Comparison of ENCODE assay signal across 15 cellular contexts in the genomic region with DNA sequence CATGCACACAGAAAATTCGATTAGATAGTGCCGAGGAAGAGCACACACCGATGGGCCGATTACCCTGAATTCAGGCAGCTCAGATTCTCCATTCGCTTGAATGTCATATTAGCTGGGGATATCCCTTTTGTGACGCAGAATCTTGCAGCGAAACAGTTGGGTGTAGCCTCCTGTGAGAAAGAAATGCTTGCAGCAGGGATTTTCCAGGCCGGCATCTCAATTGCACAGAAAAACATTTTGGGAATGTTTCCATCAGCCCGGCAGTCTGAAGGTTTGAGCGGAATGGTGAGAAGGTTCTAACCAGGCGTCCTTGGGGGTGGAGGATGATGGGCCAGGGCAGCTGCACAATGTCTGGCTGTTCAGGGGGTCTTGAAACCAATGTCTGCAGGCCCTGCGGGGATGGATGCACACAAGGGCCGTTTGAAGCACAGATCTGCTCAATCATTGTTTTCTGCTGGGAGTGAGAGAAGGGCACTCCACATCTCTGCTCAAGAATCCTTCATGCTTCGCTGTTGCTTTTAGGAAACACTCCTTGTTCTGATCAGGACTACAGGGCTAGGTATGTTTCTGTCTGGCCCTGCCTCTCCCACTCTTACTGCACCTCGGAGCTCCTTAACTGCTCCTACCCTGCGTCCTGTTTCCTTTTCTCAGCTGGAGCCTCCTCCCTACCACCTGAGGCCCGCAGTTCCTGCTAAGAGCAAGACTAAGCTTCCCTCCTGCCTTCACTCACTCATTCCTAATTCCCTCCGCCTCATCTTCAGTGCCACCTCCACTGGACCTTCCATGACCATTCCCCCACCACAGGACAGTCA.
DNase-seq lines count a peak whose midpoint lies in the region; ATAC-seq, FAIRE-seq and TF ChIP-seq lines count a peak whose summit lies in the region.
"Had no signal": no experiment of that assay in that cellular context is flagged by ENCODE, and none has a peak within 500 bp of the region (broad histone marks: within the 10 kb centered on the region; RNA-seq: fewer than 3 reads in every experiment).

No MANE protein-coding gene starts in this region.

- peaks cover 30% of the 10 kb centered on the region for H3K4me1 Mint-ChIP-seq in activated T-helper 17 cell treated with anti-CD3 and anti-CD28 coated beads, Interleukin-2, amount 50 U/mL, for 72 hours

- H3K9ac ChIP-seq in keratinocyte (ENCODE audit: control insufficient read depth, extremely low read depth, insufficient read depth, low read length) = peak overlapping the region; percentile 38

- no peaks in the 10 kb centered on the region for H3K27me3 Mint-ChIP-seq in activated T-helper 17 cell treated with anti-CD3 and anti-CD28 coated beads, Interleukin-2, amount 50 U/mL, for 72 hours
- H3K27me3 Mint-ChIP-seq: activated naive CD4-positive, alpha-beta T cell treated with anti-CD3 and anti-CD28 coated beads, Interleukin-2, amount 50 U/mL, for 24 hours; stimulated activated memory B cell treated with anti-CD40 and anti-IgM and Interleukin-4, amounts not matched to agents 10 μg/mL and 1 μg/mL and 100 μg/mL, for 72 hours had no signal

- peak overlapping the region; percentile 68 for H3K27ac ChIP-seq in keratinocyte (ENCODE audit: control insufficient read depth, insufficient read depth, low read length)
- no peak overlapping the region for H3K27ac ChIP-seq in adrenal gland
- H3K27ac ChIP-seq: pancreas had no signal

- no peaks in the 10 kb centered on the region for H3K9me1 ChIP-seq in keratinocyte (ENCODE audit: control insufficient read depth, extremely low read depth, insufficient read depth, low read length)

- intact Hi-C loops in adrenal gland (cut with DNase I) = loop anchor here in 1 of 2 donors (10.0 kb wide), 1 partner anchor 56 kb away; no protein-coding TSS in a partner anchor

- peak; percentile 39 for DNase-seq in ELF-1 (ENCODE audit: low read depth, low spot score)
- DNase-seq in keratinocyte (ENCODE audit: low read depth, low spot score) = no peak
- peak; percentile 68 for DNase-seq in retina
- no peak for DNase-seq in adrenal gland
- DNase-seq: GF-D8, HFFc6, NCI-H1105 treated with DMSO at 0.1 percent for 48 hours had no signal

- ATAC-seq in activated T-helper 17 cell treated with anti-CD3 and anti-CD28 coated beads, Interleukin-2, amount 50 U/mL, for 72 hours (replicated peaks) = no peak
- ATAC-seq in GM19324 (IDR thresholded peaks at IDR 0.05; ENCODE audit: low FRiP score, unreplicated experiment) = no peak
- no peak for ATAC-seq in HG03521 (IDR thresholded peaks at IDR 0.05; ENCODE audit: unreplicated experiment)
- ATAC-seq in GM21367 (IDR thresholded peaks at IDR 0.05; ENCODE audit: unreplicated experiment) = no peak
- ATAC-seq: left lobe of liver; stimulated activated memory B cell treated with anti-CD40 and anti-IgM and Interleukin-4, amounts not matched to agents 10 μg/mL and 1 μg/mL and 100 μg/mL, for 72 hours had no signal

- H3K4me3 ChIP-seq in keratinocyte (ENCODE audit: control insufficient read depth in 2 of 3, extremely low read depth in 1 of 3, insufficient read depth in 2 of 3, low read depth in 1 of 3, low read length in 3 of 3) (no peak overlapping the region), adrenal gland (no peak overlapping the region)
- H3K4me3 ChIP-seq: pancreas had no signal

- H3K79me2 ChIP-seq in keratinocyte (ENCODE audit: control insufficient read depth, insufficient read depth, low read length) = peaks cover 97% of the 10 kb centered on the region

- peaks cover 3 to 16% of the 10 kb centered on the region in 2 experiments for H3K36me3 ChIP-seq in keratinocyte (ENCODE audit: control insufficient read depth in 2 of 2, extremely low read depth in 1 of 2, insufficient read depth in 2 of 2, low read length in 2 of 2)
- no peaks in the 10 kb centered on the region for H3K36me3 ChIP-seq in adrenal gland (replicated peaks in 1 of 2)
- H3K36me3 ChIP-seq: pancreas had no signal

- 74 to 89% (median 83%) methylated on average over 18 of the region's 18 CpGs for WGBS in adrenal gland, 4 donors

- H3K4me2 ChIP-seq in keratinocyte (ENCODE audit: control insufficient read depth, extremely low read depth, insufficient read depth, low read depth, low read length) = peak overlapping the region; percentile 53

- no peaks in the 10 kb centered on the region for H3K9me3 Mint-ChIP-seq in activated T-helper 17 cell treated with anti-CD3 and anti-CD28 coated beads, Interleukin-2, amount 50 U/mL, for 72 hours
- H3K9me3 Mint-ChIP-seq: activated naive CD4-positive, alpha-beta T cell treated with anti-CD3 and anti-CD28 coated beads, Interleukin-2, amount 50 U/mL, for 24 hours; HFFc6; stimulated activated memory B cell treated with anti-CD40 and anti-IgM and Interleukin-4, amounts not matched to agents 10 μg/mL and 1 μg/mL and 100 μg/mL, for 72 hours had no signal

- no peak for TF ChIP-seq CTCF in keratinocyte (optimal IDR thresholded peaks at IDR 0.05 in 1 of 3, IDR thresholded peaks at IDR 0.05 in 1 of 3, conservative IDR thresholded peaks at IDR 0.05 in 1 of 3; ENCODE audit: extremely low read depth in 1 of 3, insufficient read depth in 2 of 3, low read length in 3 of 3)
- no peak for TF ChIP-seq CTCF in adrenal gland (IDR thresholded peaks at IDR 0.05)

- H3K36me3 Mint-ChIP-seq in activated T-helper 17 cell treated with anti-CD3 and anti-CD28 coated beads, Interleukin-2, amount 50 U/mL, for 72 hours (ENCODE audit: low read depth) = no peaks in the 10 kb centered on the region

- TF ChIP-seq POLR2A in adrenal gland (IDR thresholded peaks at IDR 0.05) = no peak

- H3K9me3 ChIP-seq in keratinocyte (ENCODE audit: control insufficient read depth, low read depth, low read length) (no peaks in the 10 kb centered on the region), adrenal gland (replicated peaks in 1 of 3) (no peaks in the 10 kb centered on the region)
- H3K9me3 ChIP-seq: pancreas had no signal

- H3K27me3 ChIP-seq in keratinocyte (ENCODE audit: control insufficient read depth, extremely low read depth, insufficient read depth, low read length) = no peaks in the 10 kb centered on the region
- H3K27me3 ChIP-seq in adrenal gland = no peaks in the 10 kb centered on the region
- H3K27me3 ChIP-seq: pancreas had no signal

- dilution Hi-C loops in keratinocyte (cut with MboI; ENCODE audit: extremely low pct_ligation_motif_present, low sequenced_read_pairs) = no loop called here

- H3K4me1 ChIP-seq in keratinocyte (ENCODE audit: control insufficient read depth, extremely low read depth, insufficient read depth, low read length) (peaks cover 16% of the 10 kb centered on the region), adrenal gland (replicated peaks in 1 of 2) (peaks cover 18 to 29% of the 10 kb centered on the region in 2 donors)

- H3K4me3 Mint-ChIP-seq in activated T-helper 17 cell treated with anti-CD3 and anti-CD28 coated beads, Interleukin-2, amount 50 U/mL, for 72 hours = no peak overlapping the region
- H3K4me3 Mint-ChIP-seq: activated naive CD4-positive, alpha-beta T cell treated with anti-CD3 and anti-CD28 coated beads, Interleukin-2, amount 50 U/mL, for 24 hours; HFFc6; stimulated activated memory B cell treated with anti-CD40 and anti-IgM and Interleukin-4, amounts not matched to agents 10 μg/mL and 1 μg/mL and 100 μg/mL, for 72 hours had no signal

- peak overlapping the region; percentile 1 for H3K27ac Mint-ChIP-seq in activated T-helper 17 cell treated with anti-CD3 and anti-CD28 coated beads, Interleukin-2, amount 50 U/mL, for 72 hours
- H3K27ac Mint-ChIP-seq: activated naive CD4-positive, alpha-beta T cell treated with anti-CD3 and anti-CD28 coated beads, Interleukin-2, amount 50 U/mL, for 24 hours; stimulated activated memory B cell treated with anti-CD40 and anti-IgM and Interleukin-4, amounts not matched to agents 10 μg/mL and 1 μg/mL and 100 μg/mL, for 72 hours had no signal

- H4K20me1 ChIP-seq in keratinocyte (ENCODE audit: control insufficient read depth, extremely low read depth, insufficient read depth, low read length) = peaks cover 3% of the 10 kb centered on the region

- FAIRE-seq in keratinocyte (lab: Jason Lieb, UNC) = no peak
- FAIRE-seq: pancreas had no signal

- no peak overlapping the region for H2AFZ ChIP-seq in keratinocyte (ENCODE audit: control insufficient read depth, low read length)

Comparison
In these comparisons a context has a peak if more than half of its experiments do, and no peak if none do; other contexts are left out.
1. DNase-seq: peak in ELF-1 (single experiment) and retina (single experiment); none in keratinocyte (single experiment) and adrenal gland (0 of 7).